In genomic region chr7:23467731-23468720, GRCh38 we compare ENCODE assay signal across 1 cellular context.
TF ChIP-seq lines count a peak whose summit lies in the region.

No MANE protein-coding gene starts in this region.

TF ChIP-seq in K562, 482 proteins besides CTCF, POLR2A, EP300 and RAD21 (continued from another document and continues in another):
- TF ChIP-seq, protein P1, sequence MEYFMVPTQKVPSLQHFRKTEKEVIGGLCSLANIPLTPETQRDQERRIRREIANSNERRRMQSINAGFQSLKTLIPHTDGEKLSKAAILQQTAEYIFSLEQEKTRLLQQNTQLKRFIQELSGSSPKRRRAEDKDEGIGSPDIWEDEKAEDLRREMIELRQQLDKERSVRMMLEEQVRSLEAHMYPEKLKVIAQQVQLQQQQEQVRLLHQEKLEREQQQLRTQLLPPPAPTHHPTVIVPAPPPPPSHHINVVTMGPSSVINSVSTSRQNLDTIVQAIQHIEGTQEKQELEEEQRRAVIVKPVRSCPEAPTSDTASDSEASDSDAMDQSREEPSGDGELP (CRISPR knock-in tag; IDR thresholded peaks at IDR 0.05; ENCODE audit: borderline replicate concordance): peak; percentile 3
- TF ChIP-seq, protein P2, sequence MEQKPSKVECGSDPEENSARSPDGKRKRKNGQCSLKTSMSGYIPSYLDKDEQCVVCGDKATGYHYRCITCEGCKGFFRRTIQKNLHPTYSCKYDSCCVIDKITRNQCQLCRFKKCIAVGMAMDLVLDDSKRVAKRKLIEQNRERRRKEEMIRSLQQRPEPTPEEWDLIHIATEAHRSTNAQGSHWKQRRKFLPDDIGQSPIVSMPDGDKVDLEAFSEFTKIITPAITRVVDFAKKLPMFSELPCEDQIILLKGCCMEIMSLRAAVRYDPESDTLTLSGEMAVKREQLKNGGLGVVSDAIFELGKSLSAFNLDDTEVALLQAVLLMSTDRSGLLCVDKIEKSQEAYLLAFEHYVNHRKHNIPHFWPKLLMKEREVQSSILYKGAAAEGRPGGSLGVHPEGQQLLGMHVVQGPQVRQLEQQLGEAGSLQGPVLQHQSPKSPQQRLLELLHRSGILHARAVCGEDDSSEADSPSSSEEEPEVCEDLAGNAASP (IDR thresholded peaks at IDR 0.05): no peak
- TF ChIP-seq, protein P3, sequence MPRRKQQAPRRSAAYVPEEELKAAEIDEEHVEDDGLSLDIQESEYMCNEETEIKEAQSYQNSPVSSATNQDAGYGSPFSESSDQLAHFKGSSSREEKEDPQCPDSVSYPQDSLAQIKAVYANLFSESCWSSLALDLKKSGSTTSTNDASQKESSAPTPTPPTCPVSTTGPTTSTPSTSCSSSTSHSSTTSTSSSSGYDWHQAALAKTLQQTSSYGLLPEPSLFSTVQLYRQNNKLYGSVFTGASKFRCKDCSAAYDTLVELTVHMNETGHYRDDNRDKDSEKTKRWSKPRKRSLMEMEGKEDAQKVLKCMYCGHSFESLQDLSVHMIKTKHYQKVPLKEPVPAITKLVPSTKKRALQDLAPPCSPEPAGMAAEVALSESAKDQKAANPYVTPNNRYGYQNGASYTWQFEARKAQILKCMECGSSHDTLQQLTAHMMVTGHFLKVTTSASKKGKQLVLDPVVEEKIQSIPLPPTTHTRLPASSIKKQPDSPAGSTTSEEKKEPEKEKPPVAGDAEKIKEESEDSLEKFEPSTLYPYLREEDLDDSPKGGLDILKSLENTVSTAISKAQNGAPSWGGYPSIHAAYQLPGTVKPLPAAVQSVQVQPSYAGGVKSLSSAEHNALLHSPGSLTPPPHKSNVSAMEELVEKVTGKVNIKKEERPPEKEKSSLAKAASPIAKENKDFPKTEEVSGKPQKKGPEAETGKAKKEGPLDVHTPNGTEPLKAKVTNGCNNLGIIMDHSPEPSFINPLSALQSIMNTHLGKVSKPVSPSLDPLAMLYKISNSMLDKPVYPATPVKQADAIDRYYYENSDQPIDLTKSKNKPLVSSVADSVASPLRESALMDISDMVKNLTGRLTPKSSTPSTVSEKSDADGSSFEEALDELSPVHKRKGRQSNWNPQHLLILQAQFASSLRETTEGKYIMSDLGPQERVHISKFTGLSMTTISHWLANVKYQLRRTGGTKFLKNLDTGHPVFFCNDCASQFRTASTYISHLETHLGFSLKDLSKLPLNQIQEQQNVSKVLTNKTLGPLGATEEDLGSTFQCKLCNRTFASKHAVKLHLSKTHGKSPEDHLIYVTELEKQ (CRISPR knock-in tag; IDR thresholded peaks at IDR 0.05): no peak
- no peak for TF ChIP-seq CEBPZ (IDR thresholded peaks at IDR 0.05; ENCODE audit: borderline replicate concordance, low read depth, low read length)
- TF ChIP-seq MXI1 (IDR thresholded peaks at IDR 0.05; ENCODE audit: low read depth, low read length): 0 out of 2 replicates have a peak, but pooled peaks have one; percentile 50
- no peak for TF ChIP-seq MBD2 (IDR thresholded peaks at IDR 0.05; ENCODE audit: borderline replicate concordance, low read depth)
- TF ChIP-seq NR0B1 (IDR thresholded peaks at IDR 0.05; ENCODE audit: partially characterized antibody): no peak
- TF ChIP-seq SMAD3 (CRISPR knock-in tag; conservative IDR thresholded peaks at IDR 0.05): no peak
- TF ChIP-seq, protein P4, sequence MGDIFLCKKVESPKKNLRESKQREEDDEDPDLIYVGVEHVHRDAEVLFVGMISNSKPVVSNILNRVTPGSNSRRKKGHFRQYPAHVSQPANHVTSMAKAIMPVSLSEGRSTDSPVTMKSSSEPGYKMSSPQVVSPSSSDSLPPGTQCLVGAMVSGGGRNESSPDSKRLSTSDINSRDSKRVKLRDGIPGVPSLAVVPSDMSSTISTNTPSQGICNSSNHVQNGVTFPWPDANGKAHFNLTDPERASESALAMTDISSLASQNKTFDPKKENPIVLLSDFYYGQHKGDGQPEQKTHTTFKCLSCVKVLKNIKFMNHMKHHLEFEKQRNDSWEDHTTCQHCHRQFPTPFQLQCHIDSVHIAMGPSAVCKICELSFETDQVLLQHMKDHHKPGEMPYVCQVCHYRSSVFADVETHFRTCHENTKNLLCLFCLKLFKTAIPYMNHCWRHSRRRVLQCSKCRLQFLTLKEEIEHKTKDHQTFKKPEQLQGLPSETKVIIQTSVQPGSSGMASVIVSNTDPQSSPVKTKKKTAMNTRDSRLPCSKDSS (IDR thresholded peaks at IDR 0.05; ENCODE audit: low read depth, partially characterized antibody): no peak
- no peak for TF ChIP-seq BCLAF1 (IDR thresholded peaks at IDR 0.05; ENCODE audit: borderline replicate concordance in 1 of 2, control insufficient read depth in 1 of 2, low read depth in 2 of 2, low read length in 1 of 2)
- peak in 1 of 2 experiments; percentile 52; a peak in 3 of 4 replicates for TF ChIP-seq UBTF (IDR thresholded peaks at IDR 0.05; ENCODE audit: borderline replicate concordance in 1 of 2, low read depth in 2 of 2, low read length in 2 of 2)
- TF ChIP-seq, protein P5, sequence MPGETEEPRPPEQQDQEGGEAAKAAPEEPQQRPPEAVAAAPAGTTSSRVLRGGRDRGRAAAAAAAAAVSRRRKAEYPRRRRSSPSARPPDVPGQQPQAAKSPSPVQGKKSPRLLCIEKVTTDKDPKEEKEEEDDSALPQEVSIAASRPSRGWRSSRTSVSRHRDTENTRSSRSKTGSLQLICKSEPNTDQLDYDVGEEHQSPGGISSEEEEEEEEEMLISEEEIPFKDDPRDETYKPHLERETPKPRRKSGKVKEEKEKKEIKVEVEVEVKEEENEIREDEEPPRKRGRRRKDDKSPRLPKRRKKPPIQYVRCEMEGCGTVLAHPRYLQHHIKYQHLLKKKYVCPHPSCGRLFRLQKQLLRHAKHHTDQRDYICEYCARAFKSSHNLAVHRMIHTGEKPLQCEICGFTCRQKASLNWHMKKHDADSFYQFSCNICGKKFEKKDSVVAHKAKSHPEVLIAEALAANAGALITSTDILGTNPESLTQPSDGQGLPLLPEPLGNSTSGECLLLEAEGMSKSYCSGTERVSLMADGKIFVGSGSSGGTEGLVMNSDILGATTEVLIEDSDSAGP (CRISPR knock-in tag; IDR thresholded peaks at IDR 0.05): no peak
- TF ChIP-seq SUPT5H (IDR thresholded peaks at IDR 0.05): no peak
- no peak for TF ChIP-seq NCOA2 (IDR thresholded peaks at IDR 0.05; ENCODE audit: partially characterized antibody in 2 of 2)
- peak; percentile 57; the same call in 1 of the 2 replicates for TF ChIP-seq ETV1 (tag; conservative IDR thresholded peaks at IDR 0.05; ENCODE audit: low read depth)
